Comparison of ENCODE assay signal across 8 cellular contexts in the genomic region with DNA sequence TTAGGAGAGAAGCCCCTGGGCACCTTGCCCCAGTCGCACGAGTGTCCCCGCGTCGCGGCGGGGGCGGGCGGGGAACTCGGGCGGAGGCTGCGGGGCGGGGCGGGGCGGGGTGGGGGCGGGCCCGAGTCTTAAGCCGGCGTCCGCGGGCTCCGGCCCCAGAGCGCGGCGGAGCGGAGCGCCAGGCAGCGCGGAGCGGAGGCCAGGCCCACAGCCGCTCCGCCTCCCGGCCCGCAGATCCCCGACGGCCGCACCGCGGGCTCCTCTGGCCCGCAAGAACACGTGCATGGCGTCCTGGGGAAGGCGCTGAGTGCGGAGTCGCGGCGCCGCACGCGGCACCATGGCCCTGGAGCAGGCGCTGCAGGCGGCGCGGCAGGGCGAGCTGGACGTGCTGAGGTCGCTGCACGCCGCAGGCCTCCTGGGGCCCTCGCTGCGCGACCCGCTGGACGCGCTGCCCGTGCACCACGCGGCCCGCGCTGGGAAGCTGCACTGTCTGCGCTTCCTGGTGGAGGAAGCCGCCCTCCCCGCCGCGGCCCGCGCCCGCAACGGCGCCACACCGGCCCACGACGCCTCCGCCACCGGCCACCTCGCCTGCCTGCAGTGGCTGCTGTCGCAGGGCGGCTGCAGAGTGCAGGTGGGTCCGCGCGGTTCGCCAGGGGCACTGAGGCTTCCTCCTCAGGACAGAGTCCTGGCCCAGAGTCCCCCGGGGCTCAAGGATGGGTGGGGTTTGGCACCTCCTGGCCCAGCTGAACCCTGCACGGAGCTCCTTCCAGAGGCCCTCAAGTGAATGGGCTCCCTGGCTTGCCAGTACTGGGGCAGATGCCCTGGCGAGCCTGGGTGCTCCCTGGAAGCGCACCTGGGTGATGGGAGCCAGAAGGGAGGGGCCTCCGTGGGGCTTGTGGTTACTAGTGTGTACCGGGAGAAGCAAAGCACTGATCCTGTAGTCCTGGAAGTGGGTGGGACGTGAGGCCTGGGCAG. TPM values are rescaled to one million over a fixed set of nuclear protein-coding genes. Genes with fewer than 3 reads are reported as not detected.
DNase-seq lines count a peak whose midpoint lies in the region; ATAC-seq and TF ChIP-seq lines count a peak whose summit lies in the region.

A gene with protein sequence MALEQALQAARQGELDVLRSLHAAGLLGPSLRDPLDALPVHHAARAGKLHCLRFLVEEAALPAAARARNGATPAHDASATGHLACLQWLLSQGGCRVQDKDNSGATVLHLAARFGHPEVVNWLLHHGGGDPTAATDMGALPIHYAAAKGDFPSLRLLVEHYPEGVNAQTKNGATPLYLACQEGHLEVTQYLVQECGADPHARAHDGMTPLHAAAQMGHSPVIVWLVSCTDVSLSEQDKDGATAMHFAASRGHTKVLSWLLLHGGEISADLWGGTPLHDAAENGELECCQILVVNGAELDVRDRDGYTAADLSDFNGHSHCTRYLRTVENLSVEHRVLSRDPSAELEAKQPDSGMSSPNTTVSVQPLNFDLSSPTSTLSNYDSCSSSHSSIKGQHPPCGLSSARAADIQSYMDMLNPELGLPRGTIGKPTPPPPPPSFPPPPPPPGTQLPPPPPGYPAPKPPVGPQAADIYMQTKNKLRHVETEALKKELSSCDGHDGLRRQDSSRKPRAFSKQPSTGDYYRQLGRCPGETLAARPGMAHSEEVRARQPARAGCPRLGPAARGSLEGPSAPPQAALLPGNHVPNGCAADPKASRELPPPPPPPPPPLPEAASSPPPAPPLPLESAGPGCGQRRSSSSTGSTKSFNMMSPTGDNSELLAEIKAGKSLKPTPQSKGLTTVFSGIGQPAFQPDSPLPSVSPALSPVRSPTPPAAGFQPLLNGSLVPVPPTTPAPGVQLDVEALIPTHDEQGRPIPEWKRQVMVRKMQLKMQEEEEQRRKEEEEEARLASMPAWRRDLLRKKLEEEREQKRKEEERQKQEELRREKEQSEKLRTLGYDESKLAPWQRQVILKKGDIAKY (plus strand): TSS at position 158 of the 975 bp plus-strand sequence. CDS start 180 bp downstream, at position 338.

- no peaks in the 10 kb centered on the region for H3K36me3 ChIP-seq in WERI-Rb-1
- no peaks in the 10 kb centered on the region for H3K36me3 ChIP-seq in subcutaneous abdominal adipose tissue (ENCODE audit: control insufficient read depth in 5 of 5, insufficient read depth in 5 of 5, low read length in 5 of 5)

- H3K4me1 ChIP-seq in subcutaneous abdominal adipose tissue (ENCODE audit: control insufficient read depth in 5 of 5, insufficient read depth in 5 of 5, low read length in 5 of 5): peaks cover 0 to 35% (median 23%) of the 10 kb centered on the region in 5 donors

- no peak within 1 kb of the TSS for H3K9ac ChIP-seq in subcutaneous abdominal adipose tissue (ENCODE audit: low read length in 5 of 5)

- H3K4me3 ChIP-seq in WERI-Rb-1 (ENCODE audit: low read depth, low read length): no peak within 1 kb of the TSS
- H3K4me3 ChIP-seq in subcutaneous abdominal adipose tissue (ENCODE audit: low read depth in 1 of 5, low read length in 5 of 5): peak within 1 kb of the TSS in 3 of 5 donors; percentile 34 to 56 (median 43)

- DNase-seq in activated CD4-positive, CD25-positive, alpha-beta regulatory T cell (lab: John Stamatoyannopoulos, UW): no peak
- no peak for DNase-seq in WERI-Rb-1
- peak; percentile 82 for DNase-seq in iPS-NIHi11 (ENCODE audit: low spot score)
- DNase-seq in omental fat pad (ENCODE audit: low spot score): no peak

- TF ChIP-seq CTCF in WERI-Rb-1 (IDR thresholded peaks at IDR 0.05; ENCODE audit: low read depth, low read length): no peak
- TF ChIP-seq CTCF in omental fat pad (IDR thresholded peaks at IDR 0.05): no peak

- peak within 1 kb of the TSS; percentile 67 for H3K27ac ChIP-seq in WERI-Rb-1
- H3K27ac ChIP-seq in subcutaneous abdominal adipose tissue (ENCODE audit: low read depth, low read length): no peak within 1 kb of the TSS

- H3K9me3 ChIP-seq in WERI-Rb-1 (ENCODE audit: severe bottlenecking): no peaks in the 10 kb centered on the region
- no peaks in the 10 kb centered on the region for H3K9me3 ChIP-seq in subcutaneous abdominal adipose tissue (ENCODE audit: control insufficient read depth in 5 of 5, low read length in 5 of 5)

- H3K27me3 ChIP-seq in WERI-Rb-1 (ENCODE audit: insufficient read depth, low read depth, severe bottlenecking): no peaks in the 10 kb centered on the region
- H3K27me3 ChIP-seq in subcutaneous abdominal adipose tissue (ENCODE audit: control insufficient read depth in 5 of 5, insufficient read depth in 4 of 5, low read length in 5 of 5): peaks cover 48 to 86% (median 74%) of the 10 kb centered on the region in 5 donors

- peak; percentile 19 to 30 for ATAC-seq in activated CD4-positive, CD25-positive, alpha-beta regulatory T cell treated with anti-CD3 and anti-CD28 coated beads, Interleukin-2, amount 50 U/mL, for 24 hours
- ATAC-seq in HG03139 (IDR thresholded peaks at IDR 0.05; ENCODE audit: unreplicated experiment): no peak
- ATAC-seq in GM21528 (IDR thresholded peaks at IDR 0.05; ENCODE audit: low FRiP score, unreplicated experiment): no peak
- no peak for ATAC-seq in omental fat pad (ENCODE audit: low FRiP score)

RNA-seq across cellular contexts. Expression of the gene that starts here (rescaled TPM):
- total RNA-seq in omental fat pad: under 1 TPM in 1 of 4 donors, not detected in 3; 0.12 TPM

Comparison
In these comparisons a context has a peak if more than half of its experiments do, and no peak if none do; other contexts are left out.
1. ATAC-seq: peak in activated CD4-positive, CD25-positive, alpha-beta regulatory T cell treated with anti-CD3 and anti-CD28 coated beads, Interleukin-2, amount 50 U/mL, for 24 hours (2 of 2); none in HG03139 (single experiment), GM21528 (single experiment) and omental fat pad (single experiment).